ENCODE assay signal across 23 cellular contexts in the genomic region with DNA sequence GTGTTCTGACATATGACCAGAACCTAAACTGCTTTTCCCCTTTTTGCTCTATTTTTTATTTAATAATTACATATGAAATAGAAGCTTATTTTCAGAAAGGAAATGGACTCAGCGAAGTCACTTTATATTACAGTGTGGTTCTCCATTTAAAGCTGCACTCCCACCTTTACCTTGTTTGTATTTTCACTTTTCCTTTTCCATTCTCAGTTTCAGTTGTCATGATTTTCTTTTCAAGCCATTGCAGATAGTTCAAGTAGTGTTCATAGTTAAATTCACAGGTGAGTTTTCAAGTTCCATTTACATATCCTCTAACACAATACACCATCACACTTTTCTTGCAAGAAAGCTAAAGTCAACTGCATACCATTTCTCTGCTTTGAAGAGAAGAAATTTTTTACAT.
DNase-seq lines count a peak whose midpoint lies in the region; ATAC-seq and TF ChIP-seq lines count a peak whose summit lies in the region.
"Had no signal": no experiment of that assay in that cellular context is flagged by ENCODE, and none has a peak within 500 bp of the region (broad histone marks: within the 10 kb centered on the region; RNA-seq: fewer than 3 reads in every experiment).

No MANE protein-coding gene starts in this region.

- H3K36me3 Mint-ChIP-seq in activated T-cell treated with anti-CD3 and anti-CD28 coated beads, Interleukin-2, amount 50 U/mL, for 72 hours (ENCODE audit: insufficient read depth in 2 of 2), result no peaks in the 10 kb centered on the region
- H3K36me3 Mint-ChIP-seq: activated naive CD4-positive, alpha-beta T cell treated with anti-CD3 and anti-CD28 coated beads, Interleukin-2, amount 10 ng/mL, durations not matched to agents 7 days and 5 days; CD4-positive, CD25-positive, alpha-beta regulatory T cell; T-cell had no signal

- no peak for DNase-seq in NCI-H2171 (lab: John Stamatoyannopoulos, UW)
- DNase-seq in stimulated activated CD4-positive, alpha-beta T cell treated with anti-CD3 and anti-CD28 coated beads, Interleukin-4, amount 100 ng/mL, for 24 hours, result no peak
- no peak for DNase-seq in erythroblast (lab: John Stamatoyannopoulos, UW)
- no peak for DNase-seq in activated T-cell treated with anti-CD3 and anti-CD28 coated beads, Interleukin-2, amount 50 U/mL, for 72 hours
- DNase-seq: activated CD4-positive, alpha-beta T cell treated with anti-CD3 and anti-CD28 coated beads for 1 hour; activated naive CD4-positive, alpha-beta T cell treated with anti-CD3 and anti-CD28 coated beads, Interleukin-2, amount 10 ng/mL, durations not matched to agents 7 days and 5 days; CD4-positive, CD25-positive, alpha-beta regulatory T cell; esophagus squamous epithelium; heart right ventricle; IMR-90; kidney; mesendoderm; MV-4-11; NCI-H774; retina; stimulated activated CD4-positive, alpha-beta T cell treated with anti-CD3 and anti-CD28 coated beads, Interleukin-1b, Interleukin-23, amount 100 ng/mL, for 48 hours; T-cell; testis had no signal

- no peak overlapping the region for H3K4me3 Mint-ChIP-seq in activated T-cell treated with anti-CD3 and anti-CD28 coated beads, Interleukin-2, amount 50 U/mL, for 72 hours
- H3K4me3 Mint-ChIP-seq: activated naive CD4-positive, alpha-beta T cell treated with anti-CD3 and anti-CD28 coated beads, Interleukin-2, amount 10 ng/mL, durations not matched to agents 7 days and 5 days; CD4-positive, CD25-positive, alpha-beta regulatory T cell; dendritic cell treated with granulocyte-macrophage colony-stimulating factor and Interleukin-4, amounts not matched to agents 40 ng/mL and 50 ng/mL, for 4 days; T-cell had no signal

- H3K4me1 Mint-ChIP-seq in activated T-cell treated with anti-CD3 and anti-CD28 coated beads, Interleukin-2, amount 50 U/mL, for 72 hours (ENCODE audit: low read depth), result no peaks in the 10 kb centered on the region
- H3K4me1 Mint-ChIP-seq: activated naive CD4-positive, alpha-beta T cell treated with anti-CD3 and anti-CD28 coated beads, Interleukin-2, amount 10 ng/mL, durations not matched to agents 7 days and 5 days; CD4-positive, CD25-positive, alpha-beta regulatory T cell; T-cell had no signal

- no peak overlapping the region for H3K27ac Mint-ChIP-seq in activated T-cell treated with anti-CD3 and anti-CD28 coated beads, Interleukin-2, amount 50 U/mL, for 72 hours
- H3K27ac Mint-ChIP-seq: activated naive CD4-positive, alpha-beta T cell treated with anti-CD3 and anti-CD28 coated beads, Interleukin-2, amount 10 ng/mL, durations not matched to agents 7 days and 5 days; CD4-positive, CD25-positive, alpha-beta regulatory T cell; dendritic cell treated with granulocyte-macrophage colony-stimulating factor and Interleukin-4, amounts not matched to agents 40 ng/mL and 50 ng/mL, for 4 days; T-cell had no signal

- H3K9me3 Mint-ChIP-seq in activated T-cell treated with anti-CD3 and anti-CD28 coated beads, Interleukin-2, amount 50 U/mL, for 72 hours, result no peaks in the 10 kb centered on the region
- H3K9me3 Mint-ChIP-seq: activated naive CD4-positive, alpha-beta T cell treated with anti-CD3 and anti-CD28 coated beads, Interleukin-2, amount 10 ng/mL, durations not matched to agents 7 days and 5 days; CD4-positive, CD25-positive, alpha-beta regulatory T cell; dendritic cell treated with granulocyte-macrophage colony-stimulating factor and Interleukin-4, amounts not matched to agents 40 ng/mL and 50 ng/mL, for 4 days; T-cell had no signal

- peak; percentile 93 for ATAC-seq in GM18502 (IDR thresholded peaks at IDR 0.05; ENCODE audit: poor library complexity, unreplicated experiment)
- ATAC-seq in GM19455 (IDR thresholded peaks at IDR 0.05; ENCODE audit: unreplicated experiment), result peak; percentile 78
- ATAC-seq in HG02610 (IDR thresholded peaks at IDR 0.05; ENCODE audit: unreplicated experiment), result peak; percentile 79
- peak; percentile 83 for ATAC-seq in HG03175 (IDR thresholded peaks at IDR 0.05; ENCODE audit: unreplicated experiment)
- ATAC-seq in activated T-cell treated with anti-CD3 and anti-CD28 coated beads, Interleukin-2, amount 50 U/mL, for 72 hours (replicated peaks in 1 of 2), result no peak
- ATAC-seq: heart right ventricle, T-cell had no signal

- no peaks in the 10 kb centered on the region for H3K27me3 Mint-ChIP-seq in activated T-cell treated with anti-CD3 and anti-CD28 coated beads, Interleukin-2, amount 50 U/mL, for 72 hours (ENCODE audit: low read depth)
- H3K27me3 Mint-ChIP-seq: activated naive CD4-positive, alpha-beta T cell treated with anti-CD3 and anti-CD28 coated beads, Interleukin-2, amount 10 ng/mL, durations not matched to agents 7 days and 5 days; CD4-positive, CD25-positive, alpha-beta regulatory T cell; dendritic cell treated with granulocyte-macrophage colony-stimulating factor and Interleukin-4, amounts not matched to agents 40 ng/mL and 50 ng/mL, for 4 days; T-cell had no signal

- no peak for TF ChIP-seq POLR2A in erythroblast (IDR thresholded peaks at IDR 0.05; ENCODE audit: low read length)

Comparison
In these comparisons a context has a peak if more than half of its experiments do, and no peak if none do; other contexts are left out.
1. ATAC-seq: peak in GM18502 (single experiment), GM19455 (single experiment), HG02610 (single experiment) and HG03175 (single experiment); none in activated T-cell treated with anti-CD3 and anti-CD28 coated beads, Interleukin-2, amount 50 U/mL, for 72 hours (0 of 2).